12 cellular contexts compared by ENCODE assay signal in genomic region chr4:82431831-82432230, GRCh38. TPM values are rescaled to one million over a fixed set of nuclear protein-coding genes. Genes with fewer than 3 reads are reported as not detected.
DNase-seq lines count a peak whose midpoint lies in the region; ATAC-seq, FAIRE-seq and TF ChIP-seq lines count a peak whose summit lies in the region.
"Had no signal": no experiment of that assay in that cellular context is flagged by ENCODE, and none has a peak within 500 bp of the region (broad histone marks: within the 10 kb centered on the region; RNA-seq: fewer than 3 reads in every experiment).

No MANE protein-coding gene starts in this region.

- H3K36me3 ChIP-seq in DND-41 (ENCODE audit: insufficient read depth, low read length) (peaks cover 64% of the 10 kb centered on the region), MG63 (peaks cover 21% of the 10 kb centered on the region)

- no peak for FAIRE-seq in urothelium cell line (lab: Jason Lieb, UNC)

- H3K27me3 ChIP-seq in DND-41 (ENCODE audit: insufficient read depth, low read length, poor library complexity) (no peaks in the 10 kb centered on the region), MG63 (no peaks in the 10 kb centered on the region)
- H3K27me3 ChIP-seq: heart left ventricle, SJSA1 had no signal

- peaks cover 46% of the 10 kb centered on the region for H3K4me1 ChIP-seq in DND-41 (ENCODE audit: insufficient read depth, low read length)

- no peak overlapping the region for H3K4me3 Mint-ChIP-seq in central memory CD8-positive, alpha-beta T cell
- peak overlapping the region; percentile 94 to 95 (median 95) for H3K4me3 Mint-ChIP-seq in nephron

- H3K4me3 ChIP-seq in DND-41 (ENCODE audit: low read depth in 1 of 2, low read length in 2 of 2) (peak overlapping the region; percentile 93 to 98; a peak in 2 of 4 replicates), MG63 (peak overlapping the region; percentile 94)

- peaks cover 49% of the 10 kb centered on the region for H3K4me1 Mint-ChIP-seq in central memory CD8-positive, alpha-beta T cell
- H3K4me1 Mint-ChIP-seq in nephron: peaks cover 20% of the 10 kb centered on the region

- peaks cover 96% of the 10 kb centered on the region for H3K79me2 ChIP-seq in DND-41 (ENCODE audit: insufficient read depth, low read length)

- no peaks in the 10 kb centered on the region for H3K9me3 Mint-ChIP-seq in central memory CD8-positive, alpha-beta T cell
- H3K9me3 Mint-ChIP-seq in nephron: no peaks in the 10 kb centered on the region

- H3K36me3 Mint-ChIP-seq in central memory CD8-positive, alpha-beta T cell (ENCODE audit: insufficient read depth): peaks cover 48% of the 10 kb centered on the region
- peaks cover 38% of the 10 kb centered on the region for H3K36me3 Mint-ChIP-seq in nephron (ENCODE audit: low read depth)

- H3K4me2 ChIP-seq in DND-41 (ENCODE audit: insufficient read depth, low read length): peak overlapping the region; percentile 87

- no peak for DNase-seq in DND-41
- DNase-seq in MG63: no peak
- no peak for DNase-seq in central memory CD8-positive, alpha-beta T cell (ENCODE audit: low spot score in 2 of 2)
- no peak for DNase-seq in urothelium cell line (ENCODE audit: low spot score)
- DNase-seq: heart left ventricle; retina; stimulated activated naive CD4-positive, alpha-beta T cell treated with Interleukin-2 at 50 U/mL for 16 hours had no signal

- peak overlapping the region; percentile 99 for H3K27ac Mint-ChIP-seq in central memory CD8-positive, alpha-beta T cell (ENCODE audit: low read depth)
- H3K27ac Mint-ChIP-seq in nephron: no peak overlapping the region

- H4K20me1 ChIP-seq in DND-41 (ENCODE audit: insufficient read depth, low read length): peaks cover 72% of the 10 kb centered on the region

- peak overlapping the region; percentile 100 for H3K9ac ChIP-seq in DND-41 (ENCODE audit: low read depth, low read length)

- H3K27ac ChIP-seq in DND-41 (ENCODE audit: low read length): peak overlapping the region; percentile 99; the same call in 1 of the 2 replicates
- H3K27ac ChIP-seq: SJSA1 had no signal

- no peak for ATAC-seq in DND-41 (ENCODE audit: insufficient read depth, low read depth)
- no peak for ATAC-seq in central memory CD8-positive, alpha-beta T cell (replicated peaks; ENCODE audit: extremely low read depth, poor library complexity, severe bottlenecking)
- ATAC-seq in HG03139 (IDR thresholded peaks at IDR 0.05; ENCODE audit: unreplicated experiment): no peak
- no peak for ATAC-seq in HG02970 (IDR thresholded peaks at IDR 0.05; ENCODE audit: low FRiP score, unreplicated experiment)
- ATAC-seq in activated CD4-positive, CD25-positive, alpha-beta regulatory T cell treated with anti-CD3 and anti-CD28 coated beads, Interleukin-2, amount 50 U/mL, for 24 hours: no peak
- ATAC-seq: heart left ventricle had no signal

- H3K9me3 ChIP-seq in DND-41 (ENCODE audit: insufficient read depth, low read length, severe bottlenecking) (no peaks in the 10 kb centered on the region), MG63 (no peaks in the 10 kb centered on the region)
- H3K9me3 ChIP-seq: heart left ventricle, SJSA1 had no signal

- no peak overlapping the region for H2AFZ ChIP-seq in DND-41 (ENCODE audit: low read depth, low read length)

- no peaks in the 10 kb centered on the region for H3K27me3 Mint-ChIP-seq in central memory CD8-positive, alpha-beta T cell
- H3K27me3 Mint-ChIP-seq in nephron (ENCODE audit: low read depth): no peaks in the 10 kb centered on the region

- TF ChIP-seq CTCF in DND-41 (IDR thresholded peaks at IDR 0.05; ENCODE audit: borderline replicate concordance, extremely low read depth, low read length, poor library complexity, severe bottlenecking) (no peak), nephron (IDR thresholded peaks at IDR 0.05; ENCODE audit: unreplicated experiment in 3 of 3) (no peak)

RNA-seq across cellular contexts. Expression of gene ENOPH1, which starts 1.4 kb away (rescaled TPM):
- 42.7 and 55.5 TPM in 2 replicates for total RNA-seq in MG63 (2014; rRNA removed; shearing (Covaris generic); ENCODE audit: low replicate concordance)

RNA-seq across cellular contexts. Expression of gene HNRNPDL, which starts 1.6 kb away (rescaled TPM):
- total RNA-seq in MG63 (2014; rRNA removed; shearing (Covaris generic); ENCODE audit: low replicate concordance): 228 and 261 TPM in 2 replicates

RNA-seq across cellular contexts. Expression of gene HNRNPD, which starts 58.0 kb away (rescaled TPM):
- 23.6 and 40.8 TPM in 2 replicates for total RNA-seq in MG63 (2014; rRNA removed; shearing (Covaris generic); ENCODE audit: low replicate concordance)
